Comparison of ENCODE assay signal across 9 cellular contexts in the genomic region with DNA sequence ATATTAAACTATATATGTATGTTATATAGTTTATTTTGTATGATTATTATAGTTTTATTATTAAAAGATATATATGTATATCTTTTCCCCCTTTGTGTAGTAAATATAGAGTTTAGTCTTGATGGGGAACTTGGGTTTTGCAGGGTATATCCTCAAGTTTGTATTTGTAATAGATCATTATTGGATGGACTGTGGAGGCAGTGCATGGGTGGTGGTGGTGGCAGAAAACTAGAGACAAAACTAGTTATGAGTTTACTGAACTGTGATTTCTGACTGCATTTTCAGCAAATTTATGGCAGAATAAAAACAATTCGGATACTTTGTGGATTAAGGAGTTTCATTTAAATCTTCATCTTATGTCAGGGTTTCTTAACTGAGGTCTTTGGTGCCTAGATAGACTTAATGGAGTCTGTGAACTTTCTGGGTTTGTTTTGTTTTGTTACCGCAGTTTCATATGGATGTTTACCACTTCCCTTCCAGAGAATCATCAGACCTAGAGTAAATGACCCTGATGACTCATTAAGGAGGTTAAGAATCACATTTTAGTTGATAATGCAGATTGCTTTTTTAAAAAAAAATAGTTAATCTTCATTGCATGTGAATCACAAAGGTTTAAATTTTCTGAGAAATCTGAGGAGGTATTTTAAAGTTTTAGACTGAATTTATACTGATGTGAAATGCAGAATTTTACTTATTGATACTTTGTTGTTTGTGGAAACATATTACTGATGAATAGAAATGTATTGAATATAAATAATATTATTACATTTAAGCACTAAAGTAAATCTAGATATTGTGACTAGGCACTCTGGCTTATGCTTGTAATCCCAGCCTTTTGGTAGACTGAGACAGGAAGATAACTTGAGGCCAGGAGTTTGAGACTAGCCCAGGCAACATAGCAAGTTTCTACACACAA. TPM values are rescaled to one million over a fixed set of nuclear protein-coding genes. Genes with fewer than 3 reads are reported as not detected.
DNase-seq lines count a peak whose midpoint lies in the region; ATAC-seq, FAIRE-seq and TF ChIP-seq lines count a peak whose summit lies in the region.
"Had no signal": no experiment of that assay in that cellular context is flagged by ENCODE, and none has a peak within 500 bp of the region (broad histone marks: within the 10 kb centered on the region; RNA-seq: fewer than 3 reads in every experiment).

No MANE protein-coding gene starts in this region.

- H3K27ac Mint-ChIP-seq in activated T-helper 17 cell treated with anti-CD3 and anti-CD28 coated beads, Interleukin-2, amount 50 U/mL, for 72 hours = peak overlapping the region; percentile 56
- H3K27ac Mint-ChIP-seq in progenitor cell of endocrine pancreas = peak overlapping the region; percentile 16

- ATAC-seq in GM21360 (IDR thresholded peaks at IDR 0.05; ENCODE audit: unreplicated experiment) = peak; percentile 92
- peak; percentile 92 for ATAC-seq in HG03469 (IDR thresholded peaks at IDR 0.05; ENCODE audit: unreplicated experiment)
- peak; percentile 92 for ATAC-seq in activated T-helper 17 cell treated with anti-CD3 and anti-CD28 coated beads, Interleukin-2, amount 50 U/mL, for 72 hours (replicated peaks)

- H3K27me3 Mint-ChIP-seq in activated T-helper 17 cell treated with anti-CD3 and anti-CD28 coated beads, Interleukin-2, amount 50 U/mL, for 72 hours = no peaks in the 10 kb centered on the region
- no peaks in the 10 kb centered on the region for H3K27me3 Mint-ChIP-seq in progenitor cell of endocrine pancreas

- no peak for TF ChIP-seq CTCF in progenitor cell of endocrine pancreas (IDR thresholded peaks at IDR 0.05; ENCODE audit: unreplicated experiment)

- DNase-seq in Caki2 (ENCODE audit: low read depth) (peak; percentile 21), progenitor cell of endocrine pancreas (ENCODE audit: low spot score, unreplicated experiment) (no peak), amniotic stem cell (lab: John Stamatoyannopoulos, UW) (no peak), HTR-8/SVneo (ENCODE audit: insufficient read length, low spot score) (no peak), NCI-H1048 (lab: John Stamatoyannopoulos, UW) (no peak)
- DNase-seq: heart right ventricle had no signal

- peaks cover 3% of the 10 kb centered on the region for H3K9me3 Mint-ChIP-seq in activated T-helper 17 cell treated with anti-CD3 and anti-CD28 coated beads, Interleukin-2, amount 50 U/mL, for 72 hours
- peaks cover 4% of the 10 kb centered on the region for H3K9me3 Mint-ChIP-seq in progenitor cell of endocrine pancreas (ENCODE audit: low read depth)

- H3K4me3 Mint-ChIP-seq in activated T-helper 17 cell treated with anti-CD3 and anti-CD28 coated beads, Interleukin-2, amount 50 U/mL, for 72 hours = peak overlapping the region; percentile 62
- no peak overlapping the region for H3K4me3 Mint-ChIP-seq in progenitor cell of endocrine pancreas (ENCODE audit: low read depth)

- in situ Hi-C loops in Caki2 (cut with HindIII; ENCODE audit: low pct_unique_long_range_greater_than_20kb, low sequenced_read_pairs) = no loop called here

- H3K36me3 Mint-ChIP-seq in activated T-helper 17 cell treated with anti-CD3 and anti-CD28 coated beads, Interleukin-2, amount 50 U/mL, for 72 hours (ENCODE audit: low read depth) = no peaks in the 10 kb centered on the region
- H3K36me3 Mint-ChIP-seq in progenitor cell of endocrine pancreas (ENCODE audit: insufficient read depth) = peaks cover 7% of the 10 kb centered on the region

- peaks cover 48% of the 10 kb centered on the region for H3K4me1 Mint-ChIP-seq in activated T-helper 17 cell treated with anti-CD3 and anti-CD28 coated beads, Interleukin-2, amount 50 U/mL, for 72 hours
- peaks cover 44% of the 10 kb centered on the region for H3K4me1 Mint-ChIP-seq in progenitor cell of endocrine pancreas (ENCODE audit: low read depth)

- no peak for FAIRE-seq in HTR-8/SVneo (lab: Jason Lieb, UNC)

RNA-seq across cellular contexts. Expression of a gene that starts 14.5 kb away (rescaled TPM):
- total RNA-seq in Caki2 (2014; rRNA removed; shearing (Covaris generic); ENCODE audit: low replicate concordance) = 2.0 and 6.6 TPM in 2 replicates
- 10 to 100 TPM; 22.5 to 25.7 TPM for total RNA-seq in activated T-helper 17 cell treated with anti-CD3 and anti-CD28 coated beads, Interleukin-2, amount 50 U/mL, for 72 hours
- total RNA-seq in progenitor cell of endocrine pancreas = 50.4 and 53.1 TPM in 2 replicates
